Comparison of ENCODE assay signal across 15 cellular contexts in genomic region chr18:332721-333513, GRCh38.
DNase-seq lines count a peak whose midpoint lies in the region; ATAC-seq and TF ChIP-seq lines count a peak whose summit lies in the region.
"Had no signal": no experiment of that assay in that cellular context is flagged by ENCODE, and none has a peak within 500 bp of the region (broad histone marks: within the 10 kb centered on the region; RNA-seq: fewer than 3 reads in every experiment).

No MANE protein-coding gene starts in this region.

- H3K36me3 ChIP-seq in right atrium auricular region (no peaks in the 10 kb centered on the region), heart left ventricle (peaks cover 0 to 7% (median 0%) of the 10 kb centered on the region in 9 donors), osteoblast (ENCODE audit: insufficient read depth, low read length) (peaks cover 5% of the 10 kb centered on the region)
- H3K36me3 ChIP-seq: WERI-Rb-1 had no signal

- intact Hi-C loops in Right ventricle myocardium superior (cut with DNase I) = no loop called here
- intact Hi-C loops in heart left ventricle (cut with DNase I) = loop anchor here in 3 of 10 donors (5.0 to 10.0 kb wide), 3 partner anchors 122 to 162 kb away; no protein-coding TSS in a partner anchor

- H3K27ac ChIP-seq in right atrium auricular region = no peak overlapping the region
- H3K27ac ChIP-seq in heart left ventricle = peak overlapping the region in 7 of 12 donors; percentile 9 to 67 (median 51)
- no peak overlapping the region for H3K27ac ChIP-seq in osteoblast (ENCODE audit: low read depth, low read length)
- H3K27ac ChIP-seq: WERI-Rb-1 had no signal

- peaks cover 0 to 19% of the 10 kb centered on the region in 2 donors for H3K4me1 ChIP-seq in right atrium auricular region
- peaks cover 0 to 38% (median 18%) of the 10 kb centered on the region in 12 donors for H3K4me1 ChIP-seq in heart left ventricle
- H3K4me1 ChIP-seq in osteoblast (ENCODE audit: insufficient read depth, low read length) = peaks cover 14% of the 10 kb centered on the region

- ATAC-seq in Right ventricle myocardium superior (ENCODE audit: poor library complexity) (peak; percentile 79), heart left ventricle (peak; percentile 58 to 71 (median 66)), HG03342 (IDR thresholded peaks at IDR 0.05; ENCODE audit: unreplicated experiment) (no peak), HG03460 (IDR thresholded peaks at IDR 0.05; ENCODE audit: unreplicated experiment) (no peak)
- ATAC-seq: HCT116 had no signal

- no peak for TF ChIP-seq POLR2A in heart left ventricle (IDR thresholded peaks at IDR 0.05)

- no peak overlapping the region for H3K4me3 ChIP-seq in right atrium auricular region
- no peak overlapping the region for H3K4me3 ChIP-seq in heart left ventricle
- H3K4me3 ChIP-seq in osteoblast (ENCODE audit: insufficient read depth, low read length) = no peak overlapping the region

- H3K4me2 ChIP-seq in osteoblast (ENCODE audit: insufficient read depth, low read length) = no peak overlapping the region
- H3K4me2 ChIP-seq: SK-N-SH had no signal

- no peaks in the 10 kb centered on the region for H3K9me3 ChIP-seq in right atrium auricular region
- no peaks in the 10 kb centered on the region for H3K9me3 ChIP-seq in heart left ventricle
- H3K9me3 ChIP-seq in osteoblast (ENCODE audit: low read depth, low read length) = no peaks in the 10 kb centered on the region
- H3K9me3 ChIP-seq: SK-N-SH had no signal

- H3K79me2 ChIP-seq in osteoblast (ENCODE audit: insufficient read depth, low read length) = no peaks in the 10 kb centered on the region

- no peaks in the 10 kb centered on the region for H4K20me1 ChIP-seq in osteoblast (ENCODE audit: insufficient read depth, low read length)

- H3K27me3 ChIP-seq in right atrium auricular region = no peaks in the 10 kb centered on the region
- no peaks in the 10 kb centered on the region for H3K27me3 ChIP-seq in heart left ventricle
- H3K27me3 ChIP-seq in osteoblast (ENCODE audit: insufficient read depth, low read length) = no peaks in the 10 kb centered on the region

- TF ChIP-seq CTCF in right atrium auricular region (IDR thresholded peaks at IDR 0.05) (no peak), heart left ventricle (IDR thresholded peaks at IDR 0.05) (no peak), osteoblast (IDR thresholded peaks at IDR 0.05; ENCODE audit: extremely low read depth, low read depth, low read length) (no peak)

- DNase-seq in Right ventricle myocardium superior (peak; percentile 68), right atrium auricular region (ENCODE audit: low spot score) (no peak), heart left ventricle (peak; percentile 37 to 77 (median 62)), osteoblast (ENCODE audit: insufficient read length, low spot score, missing footprints) (no peak), germinal center (ENCODE audit: low spot score) (no peak)
- DNase-seq in stimulated activated CD8-positive, alpha-beta memory T cell treated with anti-CD3 and anti-CD28 coated beads, Interleukin-4, amount 100 ng/mL, for 48 hours = no peak
- DNase-seq: 8988T; activated naive CD4-positive, alpha-beta T cell; erythroblast; MM.1S; SK-N-SH; WERI-Rb-1 had no signal

- 46 to 62% (median 56%) methylated on average over 14 of the region's 14 CpGs for WGBS in heart left ventricle, 4 donors

- H2AFZ ChIP-seq in osteoblast (ENCODE audit: low read length) = peak overlapping the region; percentile 42

Comparison
In these comparisons a context has a peak if more than half of its experiments do, and no peak if none do; other contexts are left out.
1. DNase-seq: peak in Right ventricle myocardium superior (single experiment) and heart left ventricle (5 of 5); none in right atrium auricular region (single experiment), osteoblast (single experiment), stimulated activated CD8-positive, alpha-beta memory T cell treated with anti-CD3 and anti-CD28 coated beads, Interleukin-4, amount 100 ng/mL, for 48 hours (single experiment) and germinal center (single experiment).
2. H3K27ac ChIP-seq: peak in heart left ventricle (7 of 12); none in right atrium auricular region (0 of 2) and osteoblast (single experiment).
3. ATAC-seq: peak in Right ventricle myocardium superior (single experiment) and heart left ventricle (4 of 4); none in HG03342 (single experiment) and HG03460 (single experiment).